In the genomic region with DNA sequence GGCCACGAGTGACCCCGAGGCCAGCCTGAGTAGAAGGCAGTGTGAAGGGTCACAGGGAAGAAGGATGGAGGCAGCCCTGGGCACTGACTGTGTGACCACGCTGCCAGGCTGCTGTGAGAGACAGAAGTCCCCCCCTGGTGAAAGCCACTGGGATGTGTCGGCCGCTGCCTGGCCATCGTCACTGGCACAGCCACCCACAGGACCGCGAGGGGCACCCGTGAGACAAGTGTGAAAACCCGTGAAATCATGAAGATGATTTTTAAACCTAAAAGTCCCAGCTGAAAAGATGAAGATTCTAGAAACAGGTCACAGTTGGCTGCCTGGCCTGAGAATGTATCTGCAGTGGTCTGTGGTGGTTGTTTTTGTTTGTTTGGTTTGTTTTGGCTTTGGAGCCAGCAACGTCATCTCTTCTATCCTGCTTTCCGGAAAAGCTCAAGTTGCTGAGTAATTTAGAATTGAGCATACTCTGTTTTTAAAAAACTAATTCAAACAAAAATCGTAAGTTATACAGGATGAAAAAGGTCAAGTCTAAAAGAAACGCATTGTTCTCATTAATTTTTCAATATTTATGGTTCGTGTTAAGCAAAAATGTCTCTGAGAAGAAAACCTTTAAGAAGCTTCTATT, we compare ENCODE assay signal across 22 cellular contexts.
DNase-seq lines count a peak whose midpoint lies in the region; ATAC-seq and TF ChIP-seq lines count a peak whose summit lies in the region.
"Had no signal": no experiment of that assay in that cellular context is flagged by ENCODE, and none has a peak within 500 bp of the region (broad histone marks: within the 10 kb centered on the region; RNA-seq: fewer than 3 reads in every experiment).

No MANE protein-coding gene starts in this region.

- H3K36me3 Mint-ChIP-seq in activated naive CD4-positive, alpha-beta T cell treated with anti-CD3 and anti-CD28 coated beads for 36 hours (ENCODE audit: low read depth): peaks cover 17% of the 10 kb centered on the region
- H3K36me3 Mint-ChIP-seq in activated naive CD8-positive, alpha-beta T cell treated with anti-CD3 and anti-CD28 coated beads, Interleukin-2, amount 50 U/mL, for 24 hours (ENCODE audit: low read depth): peaks cover 37% of the 10 kb centered on the region

- no peaks in the 10 kb centered on the region for H3K27me3 Mint-ChIP-seq in activated naive CD4-positive, alpha-beta T cell treated with anti-CD3 and anti-CD28 coated beads for 36 hours (ENCODE audit: low read depth)
- no peaks in the 10 kb centered on the region for H3K27me3 Mint-ChIP-seq in activated naive CD8-positive, alpha-beta T cell treated with anti-CD3 and anti-CD28 coated beads, Interleukin-2, amount 50 U/mL, for 24 hours
- H3K27me3 Mint-ChIP-seq: activated B cell treated with CpG ODN at 0.5 μM for 24 hours; stimulated activated memory B cell treated with anti-CD40 and anti-IgM and Interleukin-4, amounts not matched to agents 10 μg/mL and 1 μg/mL and 100 μg/mL, for 72 hours had no signal

- BruUV-seq in A673 (replicated peaks; lab: Mats Ljungman, UMichigan): no TSS peak

- H3K4me1 Mint-ChIP-seq in activated naive CD4-positive, alpha-beta T cell treated with anti-CD3 and anti-CD28 coated beads for 36 hours (ENCODE audit: low read depth): peaks cover 42% of the 10 kb centered on the region
- H3K4me1 Mint-ChIP-seq in activated naive CD8-positive, alpha-beta T cell treated with anti-CD3 and anti-CD28 coated beads, Interleukin-2, amount 50 U/mL, for 24 hours: peaks cover 44% of the 10 kb centered on the region
- H3K4me1 Mint-ChIP-seq: activated B cell treated with CpG ODN at 0.5 μM for 24 hours; stimulated activated memory B cell treated with anti-CD40 and anti-IgM and Interleukin-4, amounts not matched to agents 10 μg/mL and 1 μg/mL and 100 μg/mL, for 72 hours had no signal

- peaks cover 3% of the 10 kb centered on the region for H3K36me3 ChIP-seq in A673 (ENCODE audit: insufficient read depth, low read length, poor library complexity, severe bottlenecking)

- TF ChIP-seq CTCF in A673 (conservative IDR thresholded peaks at IDR 0.05; ENCODE audit: low read depth, low read length): no peak

- H3K4me3 Mint-ChIP-seq in activated naive CD4-positive, alpha-beta T cell treated with anti-CD3 and anti-CD28 coated beads for 36 hours: no peak overlapping the region
- H3K4me3 Mint-ChIP-seq in activated naive CD8-positive, alpha-beta T cell treated with anti-CD3 and anti-CD28 coated beads, Interleukin-2, amount 50 U/mL, for 24 hours: no peak overlapping the region
- H3K4me3 Mint-ChIP-seq: activated B cell treated with CpG ODN at 0.5 μM for 24 hours; stimulated activated memory B cell treated with anti-CD40 and anti-IgM and Interleukin-4, amounts not matched to agents 10 μg/mL and 1 μg/mL and 100 μg/mL, for 72 hours had no signal

- no peak for DNase-seq in activated naive CD4-positive, alpha-beta T cell treated with anti-CD3 and anti-CD28 coated beads for 36 hours
- DNase-seq in activated naive CD4-positive, alpha-beta T cell treated with Interleukin-2 at 50 U/mL for 16 hours: no peak
- DNase-seq in activated naive CD8-positive, alpha-beta T cell treated with anti-CD3 and anti-CD28 coated beads, Interleukin-2, amount 50 U/mL, for 24 hours: no peak
- DNase-seq in fibroblast of peridontal ligament (ENCODE audit: extremely low read depth): peak; percentile 48
- peak; percentile 46 for DNase-seq in stimulated activated CD8-positive, alpha-beta memory T cell treated with anti-CD3 and anti-CD28 coated beads, Interleukin-4, amount 100 ng/mL, for 48 hours
- no peak for DNase-seq in A673 (ENCODE audit: low spot score)
- DNase-seq in stimulated activated CD4-positive, alpha-beta T cell treated with anti-CD3 and anti-CD28 coated beads, Interleukin-4, amount 100 ng/mL, for 24 hours: no peak
- DNase-seq in COR-L47 (lab: John Stamatoyannopoulos, UW): no peak
- DNase-seq: activated B cell treated with CpG ODN at 0.5 μM for 24 hours, activated gamma-delta T cell treated with Interleukin-2 at 50 U/mL for 16 hours, DMS 273 treated with DMSO at 0.1 percent for 48 hours, hypothalamus, NCI-H1092 treated with DMSO at 0.1 percent for 48 hours, NCI-H2029 treated with DMSO at 0.1 percent for 48 hours, NCI-H446, tibial artery had no signal

- no peak overlapping the region for H3K4me3 ChIP-seq in A673 (ENCODE audit: low read depth, low read length, poor library complexity, severe bottlenecking)
- H3K4me3 ChIP-seq: lung, right atrium auricular region, SK-N-MC, tibial artery had no signal

- POLR2A ChIA-PET in A673 (lab: Charles Lee; ENCODE audit: low non-redundant PET): no interaction called here

- H3K9me3 Mint-ChIP-seq in activated naive CD4-positive, alpha-beta T cell treated with anti-CD3 and anti-CD28 coated beads for 36 hours: no peaks in the 10 kb centered on the region
- no peaks in the 10 kb centered on the region for H3K9me3 Mint-ChIP-seq in activated naive CD8-positive, alpha-beta T cell treated with anti-CD3 and anti-CD28 coated beads, Interleukin-2, amount 50 U/mL, for 24 hours
- H3K9me3 Mint-ChIP-seq: activated B cell treated with CpG ODN at 0.5 μM for 24 hours; stimulated activated memory B cell treated with anti-CD40 and anti-IgM and Interleukin-4, amounts not matched to agents 10 μg/mL and 1 μg/mL and 100 μg/mL, for 72 hours had no signal

- no peak overlapping the region for H3K27ac ChIP-seq in A673 (ENCODE audit: low read depth, low read length, poor library complexity, severe bottlenecking)
- H3K27ac ChIP-seq: C4-2B, right atrium auricular region, SK-N-MC, tibial artery had no signal

- no peaks in the 10 kb centered on the region for H3K9me3 ChIP-seq in A673 (ENCODE audit: low read depth, low read length, poor library complexity, severe bottlenecking)
- H3K9me3 ChIP-seq: right atrium auricular region, tibial artery had no signal

- ATAC-seq in activated naive CD8-positive, alpha-beta T cell treated with anti-CD3 and anti-CD28 coated beads, Interleukin-2, amount 50 U/mL, for 24 hours: no peak
- ATAC-seq: Panc1; stimulated activated memory B cell treated with anti-CD40 and anti-IgM and Interleukin-4, amounts not matched to agents 10 μg/mL and 1 μg/mL and 100 μg/mL, for 72 hours had no signal

- CTCF ChIA-PET in activated naive CD4-positive, alpha-beta T cell treated with anti-CD3 and anti-CD28 coated beads for 36 hours (lab: Charles Lee): no interaction called here
- CTCF ChIA-PET in A673 (lab: Charles Lee): no interaction called here

- intact Hi-C loops in activated naive CD4-positive, alpha-beta T cell treated with anti-CD3 and anti-CD28 coated beads for 36 hours (cut with micrococcal nuclease): no loop called here
- intact Hi-C loops in A673 (cut with micrococcal nuclease; ENCODE audit: unreplicated experiment): no loop called here

- H3K27ac Mint-ChIP-seq in activated naive CD4-positive, alpha-beta T cell treated with anti-CD3 and anti-CD28 coated beads for 36 hours: peak overlapping the region; percentile 68
- H3K27ac Mint-ChIP-seq in activated naive CD8-positive, alpha-beta T cell treated with anti-CD3 and anti-CD28 coated beads, Interleukin-2, amount 50 U/mL, for 24 hours: peak overlapping the region; percentile 71
- H3K27ac Mint-ChIP-seq: activated B cell treated with CpG ODN at 0.5 μM for 24 hours; stimulated activated memory B cell treated with anti-CD40 and anti-IgM and Interleukin-4, amounts not matched to agents 10 μg/mL and 1 μg/mL and 100 μg/mL, for 72 hours had no signal

- H3K27me3 ChIP-seq in A673 (replicated peaks; ENCODE audit: insufficient read depth, low read depth, low read length, poor library complexity): no peaks in the 10 kb centered on the region
- H3K27me3 ChIP-seq: right atrium auricular region, tibial artery had no signal

- H3K4me1 ChIP-seq in A673 (ENCODE audit: insufficient read depth, low read length, poor library complexity, severe bottlenecking): no peaks in the 10 kb centered on the region
- H3K4me1 ChIP-seq: right atrium auricular region, tibial artery had no signal

Comparison
In these comparisons a context has a peak if more than half of its experiments do, and no peak if none do; other contexts are left out.
1. DNase-seq: peak in fibroblast of peridontal ligament (single experiment) and stimulated activated CD8-positive, alpha-beta memory T cell treated with anti-CD3 and anti-CD28 coated beads, Interleukin-4, amount 100 ng/mL, for 48 hours (single experiment); none in activated naive CD4-positive, alpha-beta T cell treated with anti-CD3 and anti-CD28 coated beads for 36 hours (single experiment), activated naive CD4-positive, alpha-beta T cell treated with Interleukin-2 at 50 U/mL for 16 hours (single experiment), activated naive CD8-positive, alpha-beta T cell treated with anti-CD3 and anti-CD28 coated beads, Interleukin-2, amount 50 U/mL, for 24 hours (single experiment), A673 (single experiment), stimulated activated CD4-positive, alpha-beta T cell treated with anti-CD3 and anti-CD28 coated beads, Interleukin-4, amount 100 ng/mL, for 24 hours (single experiment) and COR-L47 (single experiment).